Comparison of ENCODE assay signal across 1 cellular context in genomic region chr1:51922040-51922439, GRCh38.
TF ChIP-seq lines count a peak whose summit lies in the region.

No MANE protein-coding gene starts in this region.

TF ChIP-seq in IMR-90, 13 proteins besides CTCF, POLR2A, EP300 and RAD21:
- TF ChIP-seq FOS (IDR thresholded peaks at IDR 0.05; ENCODE audit: low read depth, low read length): no peak
- no peak for TF ChIP-seq RCOR1 (IDR thresholded peaks at IDR 0.05; ENCODE audit: insufficient replicate concordance, low read length)
- TF ChIP-seq MXI1 (IDR thresholded peaks at IDR 0.05; ENCODE audit: borderline replicate concordance, low read depth, low read length): no peak
- no peak for TF ChIP-seq CEBPB (IDR thresholded peaks at IDR 0.05; ENCODE audit: low read depth, low read length)
- no peak for TF ChIP-seq RFX5 (IDR thresholded peaks at IDR 0.05; ENCODE audit: low read depth, low read length)
- no peak for TF ChIP-seq USF2 (IDR thresholded peaks at IDR 0.05; ENCODE audit: low read depth, low read length)
- no peak for TF ChIP-seq SMC3 (IDR thresholded peaks at IDR 0.05; ENCODE audit: low read depth, low read length)
- no peak for TF ChIP-seq CHD1 (IDR thresholded peaks at IDR 0.05; ENCODE audit: low read depth, low read length)
- no peak for TF ChIP-seq MAZ (IDR thresholded peaks at IDR 0.05; ENCODE audit: borderline replicate concordance, low read depth, low read length)
